In genomic region chr6:158958504-158959386, GRCh38 we compare ENCODE assay signal across 2 cellular contexts.
TF ChIP-seq lines count a peak whose summit lies in the region.

No MANE protein-coding gene starts in this region.

TF ChIP-seq in HepG2, 621 proteins besides CTCF, POLR2A, EP300 and RAD21 (continues in another document):
- TF ChIP-seq AGO1 (IDR thresholded peaks at IDR 0.05; ENCODE audit: low read depth, low read length, poor library complexity, severe bottlenecking) (no peak), NCOR1 (IDR thresholded peaks at IDR 0.05; ENCODE audit: borderline replicate concordance, low read length) (peak; percentile 74), GATAD2A (CRISPR knock-in tag; IDR thresholded peaks at IDR 0.05) (0 out of 2 replicates have a peak, but pooled peaks have one; percentile 40), GLI4 (CRISPR knock-in tag; IDR thresholded peaks at IDR 0.05; ENCODE audit: borderline replicate concordance) (no peak), HNF4A (CRISPR knock-in tag; IDR thresholded peaks at IDR 0.05) (peak; percentile 77), HNF4G (IDR thresholded peaks at IDR 0.05; ENCODE audit: borderline replicate concordance, low read depth, low read length) (peak; percentile 43; the same call in 1 of the 2 replicates), HNF4G (CRISPR knock-in tag; IDR thresholded peaks at IDR 0.05; ENCODE audit: borderline replicate concordance, low read depth) (no peak), ZNF878 (CRISPR knock-in tag; IDR thresholded peaks at IDR 0.05) (no peak), GABPA (IDR thresholded peaks at IDR 0.05; ENCODE audit: low read depth, low read length) (no peak), GABPA (CRISPR knock-in tag; IDR thresholded peaks at IDR 0.05; ENCODE audit: low read depth) (0 out of 2 replicates have a peak, but pooled peaks have one; percentile 15), HNF1B (CRISPR knock-in tag; IDR thresholded peaks at IDR 0.05) (no peak), ZNF644 (CRISPR knock-in tag; IDR thresholded peaks at IDR 0.05; ENCODE audit: low read depth) (0 out of 2 replicates have a peak, but pooled peaks have one; percentile 29), TEAD3 (CRISPR knock-in tag; optimal IDR thresholded peaks at IDR 0.05; ENCODE audit: borderline replicate concordance) (peak; percentile 75)
- TF ChIP-seq, protein P1, sequence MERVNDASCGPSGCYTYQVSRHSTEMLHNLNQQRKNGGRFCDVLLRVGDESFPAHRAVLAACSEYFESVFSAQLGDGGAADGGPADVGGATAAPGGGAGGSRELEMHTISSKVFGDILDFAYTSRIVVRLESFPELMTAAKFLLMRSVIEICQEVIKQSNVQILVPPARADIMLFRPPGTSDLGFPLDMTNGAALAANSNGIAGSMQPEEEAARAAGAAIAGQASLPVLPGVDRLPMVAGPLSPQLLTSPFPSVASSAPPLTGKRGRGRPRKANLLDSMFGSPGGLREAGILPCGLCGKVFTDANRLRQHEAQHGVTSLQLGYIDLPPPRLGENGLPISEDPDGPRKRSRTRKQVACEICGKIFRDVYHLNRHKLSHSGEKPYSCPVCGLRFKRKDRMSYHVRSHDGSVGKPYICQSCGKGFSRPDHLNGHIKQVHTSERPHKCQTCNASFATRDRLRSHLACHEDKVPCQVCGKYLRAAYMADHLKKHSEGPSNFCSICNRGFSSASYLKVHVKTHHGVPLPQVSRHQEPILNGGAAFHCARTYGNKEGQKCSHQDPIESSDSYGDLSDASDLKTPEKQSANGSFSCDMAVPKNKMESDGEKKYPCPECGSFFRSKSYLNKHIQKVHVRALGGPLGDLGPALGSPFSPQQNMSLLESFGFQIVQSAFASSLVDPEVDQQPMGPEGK (CRISPR knock-in tag; IDR thresholded peaks at IDR 0.05): peak; percentile 63; the same call in 1 of the 2 replicates
- TF ChIP-seq, protein P2, sequence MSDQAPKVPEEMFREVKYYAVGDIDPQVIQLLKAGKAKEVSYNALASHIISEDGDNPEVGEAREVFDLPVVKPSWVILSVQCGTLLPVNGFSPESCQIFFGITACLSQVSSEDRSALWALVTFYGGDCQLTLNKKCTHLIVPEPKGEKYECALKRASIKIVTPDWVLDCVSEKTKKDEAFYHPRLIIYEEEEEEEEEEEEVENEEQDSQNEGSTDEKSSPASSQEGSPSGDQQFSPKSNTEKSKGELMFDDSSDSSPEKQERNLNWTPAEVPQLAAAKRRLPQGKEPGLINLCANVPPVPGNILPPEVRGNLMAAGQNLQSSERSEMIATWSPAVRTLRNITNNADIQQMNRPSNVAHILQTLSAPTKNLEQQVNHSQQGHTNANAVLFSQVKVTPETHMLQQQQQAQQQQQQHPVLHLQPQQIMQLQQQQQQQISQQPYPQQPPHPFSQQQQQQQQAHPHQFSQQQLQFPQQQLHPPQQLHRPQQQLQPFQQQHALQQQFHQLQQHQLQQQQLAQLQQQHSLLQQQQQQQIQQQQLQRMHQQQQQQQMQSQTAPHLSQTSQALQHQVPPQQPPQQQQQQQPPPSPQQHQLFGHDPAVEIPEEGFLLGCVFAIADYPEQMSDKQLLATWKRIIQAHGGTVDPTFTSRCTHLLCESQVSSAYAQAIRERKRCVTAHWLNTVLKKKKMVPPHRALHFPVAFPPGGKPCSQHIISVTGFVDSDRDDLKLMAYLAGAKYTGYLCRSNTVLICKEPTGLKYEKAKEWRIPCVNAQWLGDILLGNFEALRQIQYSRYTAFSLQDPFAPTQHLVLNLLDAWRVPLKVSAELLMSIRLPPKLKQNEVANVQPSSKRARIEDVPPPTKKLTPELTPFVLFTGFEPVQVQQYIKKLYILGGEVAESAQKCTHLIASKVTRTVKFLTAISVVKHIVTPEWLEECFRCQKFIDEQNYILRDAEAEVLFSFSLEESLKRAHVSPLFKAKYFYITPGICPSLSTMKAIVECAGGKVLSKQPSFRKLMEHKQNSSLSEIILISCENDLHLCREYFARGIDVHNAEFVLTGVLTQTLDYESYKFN (CRISPR knock-in tag; conservative IDR thresholded peaks at IDR 0.05): peak; percentile 29; the same call in 1 of the 2 replicates
- TF ChIP-seq, protein P3, sequence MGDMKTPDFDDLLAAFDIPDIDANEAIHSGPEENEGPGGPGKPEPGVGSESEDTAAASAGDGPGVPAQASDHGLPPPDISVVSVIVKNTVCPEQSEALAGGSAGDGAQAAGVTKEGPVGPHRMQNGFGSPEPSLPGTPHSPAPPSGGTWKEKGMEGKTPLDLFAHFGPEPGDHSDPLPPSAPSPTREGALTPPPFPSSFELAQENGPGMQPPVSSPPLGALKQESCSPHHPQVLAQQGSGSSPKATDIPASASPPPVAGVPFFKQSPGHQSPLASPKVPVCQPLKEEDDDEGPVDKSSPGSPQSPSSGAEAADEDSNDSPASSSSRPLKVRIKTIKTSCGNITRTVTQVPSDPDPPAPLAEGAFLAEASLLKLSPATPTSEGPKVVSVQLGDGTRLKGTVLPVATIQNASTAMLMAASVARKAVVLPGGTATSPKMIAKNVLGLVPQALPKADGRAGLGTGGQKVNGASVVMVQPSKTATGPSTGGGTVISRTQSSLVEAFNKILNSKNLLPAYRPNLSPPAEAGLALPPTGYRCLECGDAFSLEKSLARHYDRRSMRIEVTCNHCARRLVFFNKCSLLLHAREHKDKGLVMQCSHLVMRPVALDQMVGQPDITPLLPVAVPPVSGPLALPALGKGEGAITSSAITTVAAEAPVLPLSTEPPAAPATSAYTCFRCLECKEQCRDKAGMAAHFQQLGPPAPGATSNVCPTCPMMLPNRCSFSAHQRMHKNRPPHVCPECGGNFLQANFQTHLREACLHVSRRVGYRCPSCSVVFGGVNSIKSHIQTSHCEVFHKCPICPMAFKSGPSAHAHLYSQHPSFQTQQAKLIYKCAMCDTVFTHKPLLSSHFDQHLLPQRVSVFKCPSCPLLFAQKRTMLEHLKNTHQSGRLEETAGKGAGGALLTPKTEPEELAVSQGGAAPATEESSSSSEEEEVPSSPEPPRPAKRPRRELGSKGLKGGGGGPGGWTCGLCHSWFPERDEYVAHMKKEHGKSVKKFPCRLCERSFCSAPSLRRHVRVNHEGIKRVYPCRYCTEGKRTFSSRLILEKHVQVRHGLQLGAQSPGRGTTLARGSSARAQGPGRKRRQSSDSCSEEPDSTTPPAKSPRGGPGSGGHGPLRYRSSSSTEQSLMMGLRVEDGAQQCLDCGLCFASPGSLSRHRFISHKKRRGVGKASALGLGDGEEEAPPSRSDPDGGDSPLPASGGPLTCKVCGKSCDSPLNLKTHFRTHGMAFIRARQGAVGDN (CRISPR knock-in tag; IDR thresholded peaks at IDR 0.05): peak; percentile 25; the same call in 1 of the 2 replicates

TF ChIP-seq in SK-N-SH treated with all-trans-retinoic acid at 6 μM for 48 hours, 23 proteins besides CTCF, POLR2A, EP300 and RAD21:
- TF ChIP-seq RARB (CRISPR knock-in tag; IDR thresholded peaks at IDR 0.05) (no peak), ZFP3 (CRISPR knock-in tag; IDR thresholded peaks at IDR 0.05) (no peak), TCF4 (CRISPR knock-in tag; IDR thresholded peaks at IDR 0.05; ENCODE audit: borderline replicate concordance) (no peak), PPARA (CRISPR knock-in tag; IDR thresholded peaks at IDR 0.05; ENCODE audit: borderline replicate concordance) (no peak), SNAI2 (CRISPR knock-in tag; IDR thresholded peaks at IDR 0.05) (no peak), OSR1 (CRISPR knock-in tag; IDR thresholded peaks at IDR 0.05) (no peak), ZNF8 (CRISPR knock-in tag; IDR thresholded peaks at IDR 0.05) (no peak), ISL1 (CRISPR knock-in tag; IDR thresholded peaks at IDR 0.05) (no peak), TSHZ2 (CRISPR knock-in tag; IDR thresholded peaks at IDR 0.05) (no peak), ARNTL (CRISPR knock-in tag; IDR thresholded peaks at IDR 0.05; ENCODE audit: borderline replicate concordance, low read depth) (no peak), TOX (CRISPR knock-in tag; IDR thresholded peaks at IDR 0.05; ENCODE audit: borderline replicate concordance) (no peak), GLIS3 (CRISPR knock-in tag; IDR thresholded peaks at IDR 0.05) (no peak), ZNF70 (CRISPR knock-in tag; IDR thresholded peaks at IDR 0.05) (no peak), CSDC2 (CRISPR knock-in tag; IDR thresholded peaks at IDR 0.05) (no peak), ZC3H10 (CRISPR knock-in tag; IDR thresholded peaks at IDR 0.05) (no peak), ZFP30 (CRISPR knock-in tag; IDR thresholded peaks at IDR 0.05) (no peak)
- TF ChIP-seq, protein P4, sequence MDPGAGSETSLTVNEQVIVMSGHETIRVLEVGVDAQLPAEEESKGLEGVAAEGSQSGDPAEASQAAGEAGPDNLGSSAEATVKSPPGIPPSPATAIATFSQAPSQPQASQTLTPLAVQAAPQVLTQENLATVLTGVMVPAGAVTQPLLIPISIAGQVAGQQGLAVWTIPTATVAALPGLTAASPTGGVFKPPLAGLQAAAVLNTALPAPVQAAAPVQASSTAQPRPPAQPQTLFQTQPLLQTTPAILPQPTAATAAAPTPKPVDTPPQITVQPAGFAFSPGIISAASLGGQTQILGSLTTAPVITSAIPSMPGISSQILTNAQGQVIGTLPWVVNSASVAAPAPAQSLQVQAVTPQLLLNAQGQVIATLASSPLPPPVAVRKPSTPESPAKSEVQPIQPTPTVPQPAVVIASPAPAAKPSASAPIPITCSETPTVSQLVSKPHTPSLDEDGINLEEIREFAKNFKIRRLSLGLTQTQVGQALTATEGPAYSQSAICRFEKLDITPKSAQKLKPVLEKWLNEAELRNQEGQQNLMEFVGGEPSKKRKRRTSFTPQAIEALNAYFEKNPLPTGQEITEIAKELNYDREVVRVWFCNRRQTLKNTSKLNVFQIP (CRISPR knock-in tag; IDR thresholded peaks at IDR 0.05; ENCODE audit: borderline replicate concordance, low read depth): no peak
- TF ChIP-seq, protein P1 (CRISPR knock-in tag; IDR thresholded peaks at IDR 0.05; ENCODE audit: borderline replicate concordance): no peak
- TF ChIP-seq, protein P5, sequence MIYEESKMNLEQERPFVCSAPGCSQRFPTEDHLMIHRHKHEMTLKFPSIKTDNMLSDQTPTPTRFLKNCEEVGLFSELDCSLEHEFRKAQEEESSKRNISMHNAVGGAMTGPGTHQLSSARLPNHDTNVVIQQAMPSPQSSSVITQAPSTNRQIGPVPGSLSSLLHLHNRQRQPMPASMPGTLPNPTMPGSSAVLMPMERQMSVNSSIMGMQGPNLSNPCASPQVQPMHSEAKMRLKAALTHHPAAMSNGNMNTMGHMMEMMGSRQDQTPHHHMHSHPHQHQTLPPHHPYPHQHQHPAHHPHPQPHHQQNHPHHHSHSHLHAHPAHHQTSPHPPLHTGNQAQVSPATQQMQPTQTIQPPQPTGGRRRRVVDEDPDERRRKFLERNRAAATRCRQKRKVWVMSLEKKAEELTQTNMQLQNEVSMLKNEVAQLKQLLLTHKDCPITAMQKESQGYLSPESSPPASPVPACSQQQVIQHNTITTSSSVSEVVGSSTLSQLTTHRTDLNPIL (CRISPR knock-in tag; IDR thresholded peaks at IDR 0.05; ENCODE audit: low read depth): no peak
TF ChIP-seq in SK-N-SH treated with all-trans-retinoic acid at 6 μM for 48 hours: peak in this region for 0.
